ENCODE assay signal across 8 cellular contexts in genomic region chr2:95323347-95324155, GRCh38. TPM values are rescaled to one million over a fixed set of nuclear protein-coding genes. Genes with fewer than 3 reads are reported as not detected.
DNase-seq lines count a peak whose midpoint lies in the region; ATAC-seq and TF ChIP-seq lines count a peak whose summit lies in the region.

No MANE protein-coding gene starts in this region.

- peaks cover 19% of the 10 kb centered on the region for H3K4me1 ChIP-seq in PC-9 (replicated peaks; ENCODE audit: insufficient read depth)
- H3K4me1 ChIP-seq in heart left ventricle, result no peaks in the 10 kb centered on the region

- CTCF ChIA-PET in PC-9 (lab: Charles Lee), result interaction anchor here (0.6 to 1.1 kb wide), 2 partner anchors 92 to 885 kb away, joined by 3 to 5 read pairs; partner anchors contain the start of gene STARD7

- intact Hi-C loops in PC-9 (cut with micrococcal nuclease; ENCODE audit: unreplicated experiment), result no loop called here
- intact Hi-C loops in heart left ventricle (cut with DNase I), result no loop called here

- H4K20me1 ChIP-seq in PC-9 (ENCODE audit: insufficient read depth), result no peaks in the 10 kb centered on the region

- peaks cover 5% of the 10 kb centered on the region; the same call in 1 of the 2 replicates for H3K79me2 ChIP-seq in PC-9 (ENCODE audit: low read depth)

- H3K9me2 ChIP-seq in PC-9 (ENCODE audit: insufficient read depth), result no peaks in the 10 kb centered on the region

- TF ChIP-seq CTCF in 22Rv1 (IDR thresholded peaks at IDR 0.05) (peak; percentile 87), GM10266 (IDR thresholded peaks at IDR 0.05; ENCODE audit: control insufficient read depth, insufficient read depth, low read depth, missing control alignments) (peak; percentile 16), PC-9 (conservative IDR thresholded peaks at IDR 0.05) (peak; percentile 84), heart left ventricle (IDR thresholded peaks at IDR 0.05) (peak in 10 of 12 donors; percentile 12 to 50 (median 20))

- H3K36me3 ChIP-seq in PC-9 (ENCODE audit: low read depth), result no peaks in the 10 kb centered on the region
- H3K36me3 ChIP-seq in heart left ventricle, result no peaks in the 10 kb centered on the region

- ATAC-seq in heart left ventricle, result peak in 2 of 4 donors; percentile 14 to 26
- no peak for ATAC-seq in HG03095 (IDR thresholded peaks at IDR 0.05; ENCODE audit: unreplicated experiment)
- no peak for ATAC-seq in HG03439 (IDR thresholded peaks at IDR 0.05; ENCODE audit: unreplicated experiment)
- ATAC-seq in HG03442 (IDR thresholded peaks at IDR 0.05; ENCODE audit: unreplicated experiment), result no peak

- no peak overlapping the region for H2AFZ ChIP-seq in PC-9

- H3K4me2 ChIP-seq in PC-9, result no peak overlapping the region

- H3K27me3 ChIP-seq in PC-9 (ENCODE audit: insufficient read depth, low read depth), result no peaks in the 10 kb centered on the region
- H3K27me3 ChIP-seq in heart left ventricle, result no peaks in the 10 kb centered on the region

- H3K4me3 ChIP-seq in PC-9, result no peak overlapping the region
- no peak overlapping the region for H3K4me3 ChIP-seq in heart left ventricle

- BruUV-seq in PC-9 (replicated peaks; lab: Mats Ljungman, UMichigan), result no TSS peak

- no peak for TF ChIP-seq POLR2A in heart left ventricle (IDR thresholded peaks at IDR 0.05)

- H3K27ac ChIP-seq in 22Rv1 (no peak overlapping the region), PC-9 (no peak overlapping the region), heart left ventricle (no peak overlapping the region)

- WGBS in heart left ventricle, 4 donors, result 70 to 78% (median 74%) methylated on average over 20 to 26 of the region's 26 CpGs

- H3F3A ChIP-seq in PC-9 (ENCODE audit: insufficient read depth, low read depth), result no peaks in the 10 kb centered on the region; the same call in 1 of the 2 replicates

- DNase-seq in GM10266 (ENCODE audit: extremely low spot score) (no peak), PC-9 (peak; percentile 60 to 69), heart left ventricle (peak in 1 of 5 donors; percentile 59), ecto neural progenitor cell (ENCODE audit: low spot score) (no peak)

- no peaks in the 10 kb centered on the region; the same call in 1 of the 2 replicates for H3K9me3 ChIP-seq in PC-9 (ENCODE audit: insufficient read depth, low read depth)
- no peaks in the 10 kb centered on the region for H3K9me3 ChIP-seq in heart left ventricle

- POLR2A ChIA-PET in PC-9 (lab: Charles Lee; ENCODE audit: unreplicated experiment), result no interaction called here

RNA-seq across cellular contexts. Expression of gene KCNIP3, which starts 26.4 kb away (rescaled TPM):
- total RNA-seq in PC-9 (2021), result 3.5 and 4.5 TPM in 2 replicates
- total RNA-seq in heart left ventricle, result 1 to 10 TPM; 2.7 to 8.3 (median 4.0) TPM
- polyA plus RNA-seq in heart left ventricle, result 1 to 10 TPM; 2.7 to 4.3 TPM

RNA-seq across cellular contexts. Expression of gene PROM2, which starts 49.3 kb away (rescaled TPM):
- total RNA-seq in PC-9 (2021) (129 and 147 TPM in 2 replicates), heart left ventricle (1 to 10 TPM in 5 of 9 donors, under 1 TPM in 4; 0.36 to 1.9 (median 1.1) TPM)
- 1 to 10 TPM in 1 of 2 donors, under 1 TPM in 1; 0.35 to 1.4 TPM for polyA plus RNA-seq in heart left ventricle

Comparison
In these comparisons a context has a peak if more than half of its experiments do, and no peak if none do; other contexts are left out.
1. CTCF ChIP-seq: peak in every context shown above with its lines; median percentile 87 in 22Rv1; 84 in PC-9; 20 in heart left ventricle; 16 in GM10266.
2. DNase-seq: peak in PC-9 (2 of 2); none in GM10266 (single experiment) and ecto neural progenitor cell (single experiment).
3. RNA of gene PROM2, which starts 49.3 kb away (total RNA-seq): 129 to 147 TPM in PC-9; 0.36 to 1.9 TPM in heart left ventricle; every median in the first group is over 10 times any median in the second.